Comparison of ENCODE assay signal across 8 cellular contexts in genomic region chr18:12882416-12882815, GRCh38. TPM values are rescaled to one million over a fixed set of nuclear protein-coding genes. Genes with fewer than 3 reads are reported as not detected.
DNase-seq lines count a peak whose midpoint lies in the region; ATAC-seq and TF ChIP-seq lines count a peak whose summit lies in the region.

No MANE protein-coding gene starts in this region.

- H3K4me1 Mint-ChIP-seq in WTC11: peaks cover 64% of the 10 kb centered on the region
- H3K4me1 Mint-ChIP-seq in stimulated activated effector memory CD8-positive, alpha-beta T cell treated with anti-CD3 and anti-CD28 coated beads, Interleukin-12 subunit alpha, Interleukin-12 subunit beta, amount 100 ng/mL, for 72 hours: peaks cover 50% of the 10 kb centered on the region

- peak; percentile 27 for DNase-seq in NCI-H748 (lab: John Stamatoyannopoulos, UW; ENCODE audit: unreplicated experiment)
- DNase-seq in NCI-H748 treated with DMSO at 0.1 percent for 48 hours (lab: John Stamatoyannopoulos, UW): no peak
- DNase-seq in WTC11 (ENCODE audit: low spot score): no peak
- no peak for DNase-seq in foreskin keratinocyte
- DNase-seq in stimulated activated effector memory CD8-positive, alpha-beta T cell treated with anti-CD3 and anti-CD28 coated beads, Interleukin-12 subunit alpha, Interleukin-12 subunit beta, amount 100 ng/mL, for 72 hours (ENCODE audit: low spot score in 2 of 2): no peak
- DNase-seq in NAMALWA (ENCODE audit: low spot score): no peak
- DNase-seq in 8988T: no peak

- H3K36me3 Mint-ChIP-seq in WTC11: no peaks in the 10 kb centered on the region
- peaks cover 41% of the 10 kb centered on the region for H3K36me3 Mint-ChIP-seq in stimulated activated effector memory CD8-positive, alpha-beta T cell treated with anti-CD3 and anti-CD28 coated beads, Interleukin-12 subunit alpha, Interleukin-12 subunit beta, amount 100 ng/mL, for 72 hours

- H3K9me3 Mint-ChIP-seq in WTC11: peaks cover 7% of the 10 kb centered on the region; the same call in 1 of the 2 replicates
- no peaks in the 10 kb centered on the region for H3K9me3 Mint-ChIP-seq in stimulated activated effector memory CD8-positive, alpha-beta T cell treated with anti-CD3 and anti-CD28 coated beads, Interleukin-12 subunit alpha, Interleukin-12 subunit beta, amount 100 ng/mL, for 72 hours

- peaks cover 11% of the 10 kb centered on the region for H3K4me1 ChIP-seq in foreskin keratinocyte

- TF ChIP-seq CTCF in WTC11 (IDR thresholded peaks at IDR 0.05) (no peak), foreskin keratinocyte (conservative IDR thresholded peaks at IDR 0.05) (no peak)

- H3K27me3 Mint-ChIP-seq in WTC11 (ENCODE audit: low read depth): peaks cover 2% of the 10 kb centered on the region; the same call in 1 of the 2 replicates

- ATAC-seq in WTC11 (no peak), foreskin keratinocyte (no peak), HG03460 (IDR thresholded peaks at IDR 0.05; ENCODE audit: unreplicated experiment) (no peak)
- no peak for ATAC-seq in stimulated activated effector memory CD8-positive, alpha-beta T cell treated with anti-CD3 and anti-CD28 coated beads, Interleukin-12 subunit alpha, Interleukin-12 subunit beta, amount 100 ng/mL, for 72 hours

- CTCF ChIA-PET in WTC11 (lab: Charles Lee): interaction anchor here (1.6 to 3.6 kb wide), 2 partner anchors 9 to 106 kb away, joined by 5 to 10 read pairs; no protein-coding TSS in a partner anchor

- POLR2A ChIA-PET in WTC11 (lab: Charles Lee): interaction anchor here (0.6 to 1.2 kb wide), 3 partner anchors 10 to 66 kb away, joined by 3 to 5 read pairs (median 4); partner anchors contain the start of gene SEH1L

- H3K27ac Mint-ChIP-seq in WTC11: peak overlapping the region; percentile 67
- H3K27ac Mint-ChIP-seq in stimulated activated effector memory CD8-positive, alpha-beta T cell treated with anti-CD3 and anti-CD28 coated beads, Interleukin-12 subunit alpha, Interleukin-12 subunit beta, amount 100 ng/mL, for 72 hours: peak overlapping the region; percentile 96

- H3K27me3 ChIP-seq in foreskin keratinocyte: no peaks in the 10 kb centered on the region

- peak overlapping the region; percentile 80 for H3K4me3 Mint-ChIP-seq in WTC11
- H3K4me3 Mint-ChIP-seq in stimulated activated effector memory CD8-positive, alpha-beta T cell treated with anti-CD3 and anti-CD28 coated beads, Interleukin-12 subunit alpha, Interleukin-12 subunit beta, amount 100 ng/mL, for 72 hours: peak overlapping the region; percentile 80

- H3K27ac ChIP-seq in foreskin keratinocyte: peak overlapping the region; percentile 96

TF ChIP-seq in WTC11, 78 proteins besides CTCF, POLR2A, EP300 and RAD21:
- no peak for TF ChIP-seq IRF1 (CRISPR knock-in tag; IDR thresholded peaks at IDR 0.05)
- no peak for TF ChIP-seq ARID4B (CRISPR knock-in tag; IDR thresholded peaks at IDR 0.05; ENCODE audit: borderline replicate concordance)

RNA-seq across cellular contexts. Expression of gene PTPN2, which starts 1.6 kb away (rescaled TPM):
- total RNA-seq in WTC11 (2021) (37.7 to 45.3 TPM (median 43.3 TPM) in 3 replicates), foreskin keratinocyte (42.0 and 44.5 TPM in 2 replicates)
- 24.2 and 33.5 TPM in 2 replicates for polyA plus RNA-seq in foreskin keratinocyte
